ENCODE assay signal across 15 cellular contexts in genomic region chr10:34861293-34862004, GRCh38. TPM values are rescaled to one million over a fixed set of nuclear protein-coding genes. Genes with fewer than 3 reads are reported as not detected.
A peak's percentile ranks its signal among the peaks of the same experiment; 100 is the strongest.
DNase-seq lines count a peak whose midpoint lies in the region; ATAC-seq and TF ChIP-seq lines count a peak whose summit lies in the region.
"Had no signal": no experiment of that assay in that cellular context is flagged by ENCODE, and none has a peak within 500 bp of the region (broad histone marks: within the 10 kb centered on the region; RNA-seq: fewer than 3 reads in every experiment).

No MANE protein-coding gene starts in this region.

- no peaks in the 10 kb centered on the region for H3K4me1 ChIP-seq in fibroblast of lung (ENCODE audit: control insufficient read depth, extremely low read depth, insufficient read depth, low read length)

- H3K79me2 ChIP-seq in fibroblast of lung (ENCODE audit: control insufficient read depth, insufficient read depth, low read length), result no peaks in the 10 kb centered on the region

- H3K9me3 ChIP-seq in fibroblast of lung (ENCODE audit: control insufficient read depth, insufficient read depth, low read depth, low read length), result no peaks in the 10 kb centered on the region
- H3K9me3 ChIP-seq: suprapubic skin had no signal

- no peak overlapping the region for H3K4me2 ChIP-seq in fibroblast of lung (ENCODE audit: extremely low read depth, insufficient read depth, low read length)

- TF ChIP-seq CTCF in fibroblast of lung (conservative IDR thresholded peaks at IDR 0.05 in 1 of 2, IDR thresholded peaks at IDR 0.05 in 1 of 2; ENCODE audit: low read depth in 1 of 2, low read length in 2 of 2), result no peak

- no peak overlapping the region for H2AFZ ChIP-seq in fibroblast of lung (ENCODE audit: low read length)

- ATAC-seq in HG03521 (IDR thresholded peaks at IDR 0.05; ENCODE audit: unreplicated experiment) (no peak), GM19324 (IDR thresholded peaks at IDR 0.05; ENCODE audit: low FRiP score, unreplicated experiment) (no peak)
- ATAC-seq: activated naive CD4-positive, alpha-beta T cell treated with anti-CD3 and anti-CD28 coated beads, Interleukin-2, amount 50 U/mL, for 72 hours had no signal

- no peak overlapping the region for H3K9ac ChIP-seq in fibroblast of lung (ENCODE audit: insufficient read depth, low read length)

- H4K20me1 ChIP-seq in fibroblast of lung (ENCODE audit: control insufficient read depth, extremely low read depth, insufficient read depth, low read length), result no peaks in the 10 kb centered on the region

- peak; percentile 43 to 78 (median 74) for DNase-seq in NCI-H1417 (lab: John Stamatoyannopoulos, UW)
- no peak for DNase-seq in NCI-H1417 treated with DMSO at 0.1 percent for 48 hours (lab: John Stamatoyannopoulos, UW)
- DNase-seq in NCI-H2227 (lab: John Stamatoyannopoulos, UW; ENCODE audit: unreplicated experiment), result peak; percentile 37
- peak; percentile 10 to 75 for DNase-seq in fibroblast of lung (ENCODE audit: low read depth in 2 of 2)
- DNase-seq in smooth muscle cell of the brain vasculature (ENCODE audit: low read depth, low spot score), result peak; percentile 41
- DNase-seq in SIG-M5 (lab: John Stamatoyannopoulos, UW), result no peak
- DNase-seq: activated B cell treated with CpG ODN at 0.5 μM for 24 hours; erythroblast; NK-92 treated with Interleukin-12 subunit alpha and Interleukin-12 subunit beta, amount 100 ng/mL, for 24 hours; stimulated activated CD4-positive, alpha-beta T cell treated with anti-CD3 and anti-CD28 coated beads, Interleukin-1b, Interleukin-23, amount 100 ng/mL, for 48 hours had no signal

- no peak overlapping the region for H3K4me3 ChIP-seq in fibroblast of lung (replicated peaks in 1 of 4; ENCODE audit: control extremely low read depth in 1 of 4, insufficient read depth in 1 of 4, low read depth in 3 of 4, low read length in 4 of 4)
- H3K4me3 ChIP-seq: suprapubic skin had no signal

- H3K27me3 ChIP-seq in fibroblast of lung (ENCODE audit: control insufficient read depth, insufficient read depth, low read length), result no peaks in the 10 kb centered on the region
- H3K27me3 ChIP-seq: suprapubic skin had no signal

- no peak overlapping the region for H3K27ac ChIP-seq in fibroblast of lung (ENCODE audit: insufficient read depth, low read length)
- H3K27ac ChIP-seq: 22Rv1, suprapubic skin had no signal

- H3K36me3 ChIP-seq in fibroblast of lung (ENCODE audit: control insufficient read depth, insufficient read depth, low read length), result no peaks in the 10 kb centered on the region
- H3K36me3 ChIP-seq: suprapubic skin had no signal

RNA-seq across cellular contexts. Expression of gene PARD3, which starts 46.4 kb away (rescaled TPM):
- 43.1 and 46.4 TPM in 2 replicates for total RNA-seq in fibroblast of lung
- polyA plus RNA-seq in fibroblast of lung, result 24.0 and 26.8 TPM in 2 replicates
- polyA plus RNA-seq in fibroblast of lung (2012), result 16.8 TPM in 2 replicates
- polyA minus RNA-seq in fibroblast of lung (ENCODE audit: low replicate concordance), result 8.5 and 12.0 TPM in 2 replicates

Comparison
In these comparisons a context has a peak if more than half of its experiments do, and no peak if none do; other contexts are left out.
1. DNase-seq: peak in NCI-H1417 (3 of 3), NCI-H2227 (single experiment), fibroblast of lung (2 of 2) and smooth muscle cell of the brain vasculature (single experiment); none in NCI-H1417 treated with DMSO at 0.1 percent for 48 hours (single experiment) and SIG-M5 (single experiment).